In genomic region chr7:23347007-23347681, GRCh38 we compare ENCODE assay signal across 10 cellular contexts. TPM values are rescaled to one million over a fixed set of nuclear protein-coding genes. Genes with fewer than 3 reads are reported as not detected.
DNase-seq lines count a peak whose midpoint lies in the region; ATAC-seq and TF ChIP-seq lines count a peak whose summit lies in the region.
"Had no signal": no experiment of that assay in that cellular context is flagged by ENCODE, and none has a peak within 500 bp of the region (broad histone marks: within the 10 kb centered on the region; RNA-seq: fewer than 3 reads in every experiment).

No MANE protein-coding gene starts in this region.

- peak overlapping the region; percentile 10; the same call in 1 of the 2 replicates for H2AFZ ChIP-seq in PC-3 (ENCODE audit: low read length)
- H2AFZ ChIP-seq in mammary epithelial cell (ENCODE audit: low read depth, low read length) = peak overlapping the region; percentile 66

- peaks cover 13% of the 10 kb centered on the region for H3K4me1 Mint-ChIP-seq in nephron progenitor cell

- H3K36me3 ChIP-seq in PC-3 (ENCODE audit: low read depth, low read length) (peaks cover 3% of the 10 kb centered on the region; the same call in 1 of the 2 replicates), mammary epithelial cell (ENCODE audit: insufficient read depth, low read length) (no peaks in the 10 kb centered on the region), gastrocnemius medialis (no peaks in the 10 kb centered on the region)

- ATAC-seq in PC-3 (peak; percentile 18), GM19324 (IDR thresholded peaks at IDR 0.05; ENCODE audit: low FRiP score, unreplicated experiment) (no peak), gastrocnemius medialis (no peak), Right ventricle myocardium superior (ENCODE audit: poor library complexity) (no peak), HG03520 (IDR thresholded peaks at IDR 0.05; ENCODE audit: unreplicated experiment) (no peak)

- H3K9me3 ChIP-seq in PC-3 (ENCODE audit: low read length) (no peaks in the 10 kb centered on the region), mammary epithelial cell (replicated peaks; ENCODE audit: insufficient read depth, low read length) (no peaks in the 10 kb centered on the region), gastrocnemius medialis (no peaks in the 10 kb centered on the region)
- H3K9me3 ChIP-seq: testis had no signal

- BruUV-seq in PC-3 (replicated peaks; lab: Mats Ljungman, UMichigan) (TSS peak; percentile 70), mammary epithelial cell (replicated peaks; lab: Mats Ljungman, UMichigan) (TSS peak; percentile 58)

- no peaks in the 10 kb centered on the region for H3K9me3 Mint-ChIP-seq in nephron progenitor cell

- H3K27ac Mint-ChIP-seq in nephron progenitor cell = peak overlapping the region; percentile 88

- POLR2A ChIA-PET in PC-3 (lab: Charles Lee; ENCODE audit: unreplicated experiment) = no interaction called here

- H3K36me3 Mint-ChIP-seq in nephron progenitor cell (ENCODE audit: low read depth) = peaks cover 79% of the 10 kb centered on the region

- 82% methylated on average over 9 of the region's 9 CpGs for WGBS in mammary epithelial cell (ENCODE audit: low coverage, missing lambda C conversion rate)

- no peaks in the 10 kb centered on the region for H4K20me1 ChIP-seq in PC-3 (ENCODE audit: low read length)
- H4K20me1 ChIP-seq in mammary epithelial cell (ENCODE audit: insufficient read depth, low read length) = no peaks in the 10 kb centered on the region

- H3K4me2 ChIP-seq in PC-3 (ENCODE audit: low read length) = peak overlapping the region; percentile 80
- H3K4me2 ChIP-seq in mammary epithelial cell (ENCODE audit: insufficient read depth, low read depth, low read length) = peak overlapping the region; percentile 64

- H3K79me2 ChIP-seq in PC-3 (ENCODE audit: low read length) (peaks cover 7% of the 10 kb centered on the region), mammary epithelial cell (ENCODE audit: insufficient read depth, low read length) (no peaks in the 10 kb centered on the region)

- CTCF ChIA-PET in PC-3 (lab: Charles Lee) (interaction anchor here (1.4 kb wide), 1 partner anchor 74 kb away, joined by 6 read pairs; no protein-coding TSS in a partner anchor), mammary epithelial cell (lab: Charles Lee; ENCODE audit: low non-redundant PET) (no interaction called here)

- H3K9ac ChIP-seq in PC-3 (ENCODE audit: low read length) (peak overlapping the region; percentile 80), mammary epithelial cell (ENCODE audit: insufficient read depth, low read length) (peak overlapping the region; percentile 7)

- peaks cover 7% of the 10 kb centered on the region for H3F3A ChIP-seq in PC-3 (ENCODE audit: low read length, unreplicated experiment)

- intact Hi-C loops in PC-3 (cut with micrococcal nuclease) = loop anchor here (5.0 kb wide), 2 partner anchors 180 to 365 kb away; partner anchors contain the start of gene STK31
- intact Hi-C loops in mammary epithelial cell (cut with micrococcal nuclease) = loop anchor here (1.0 kb wide), 1 partner anchor 13 kb away; no protein-coding TSS in a partner anchor
- intact Hi-C loops in gastrocnemius medialis (cut with DNase I; ENCODE audit: low total_unique reads) = no loop called here
- intact Hi-C loops in Right ventricle myocardium superior (cut with DNase I) = no loop called here

- TF ChIP-seq CTCF in PC-3 (conservative IDR thresholded peaks at IDR 0.05; ENCODE audit: low read depth, low read length) (no peak), mammary epithelial cell (conservative IDR thresholded peaks at IDR 0.05 in 1 of 2, IDR thresholded peaks at IDR 0.05 in 1 of 2; ENCODE audit: extremely low read depth in 1 of 2, insufficient read depth in 1 of 2, low read depth in 1 of 2, low read length in 2 of 2) (no peak), nephron progenitor cell (IDR thresholded peaks at IDR 0.05) (no peak), gastrocnemius medialis (IDR thresholded peaks at IDR 0.05 in 4 of 5, conservative IDR thresholded peaks at IDR 0.05 in 1 of 5) (no peak)

- in situ Hi-C loops in mammary epithelial cell (cut with MboI; ENCODE audit: low sequenced_read_pairs in 2 of 2) = no loop called here
- in situ Hi-C loops in gastrocnemius medialis (cut with MboI; ENCODE audit: low sequenced_read_pairs in 4 of 4) = no loop called here

- H3K27me3 Mint-ChIP-seq in nephron progenitor cell (ENCODE audit: low read depth, poor library complexity) = no peaks in the 10 kb centered on the region

- peaks cover 75% of the 10 kb centered on the region for H3K4me1 ChIP-seq in PC-3 (ENCODE audit: insufficient read depth, low read length)
- H3K4me1 ChIP-seq in mammary epithelial cell (ENCODE audit: insufficient read depth, low read length) = peaks cover 39% of the 10 kb centered on the region
- H3K4me1 ChIP-seq in gastrocnemius medialis = no peaks in the 10 kb centered on the region
- H3K4me1 ChIP-seq: testis had no signal

- TF ChIP-seq POLR2A in gastrocnemius medialis (IDR thresholded peaks at IDR 0.05) = no peak

- peak overlapping the region; percentile 98 for H3K27ac ChIP-seq in PC-3 (ENCODE audit: low read length)
- H3K27ac ChIP-seq in mammary epithelial cell (ENCODE audit: insufficient read depth, low read depth, low read length) = peak overlapping the region; percentile 77
- no peak overlapping the region for H3K27ac ChIP-seq in gastrocnemius medialis
- H3K27ac ChIP-seq: testis had no signal

- no peaks in the 10 kb centered on the region for H3K9me2 ChIP-seq in PC-3 (replicated peaks; ENCODE audit: low read length)

- H3K4me3 ChIP-seq in PC-3 (ENCODE audit: low read length) = peak overlapping the region; percentile 62
- H3K4me3 ChIP-seq in mammary epithelial cell (replicated peaks in 1 of 3; ENCODE audit: insufficient read depth in 1 of 3, low read depth in 2 of 3, low read length in 3 of 3) = peak overlapping the region in 2 of 3 experiments; percentile 19 to 39
- no peak overlapping the region for H3K4me3 ChIP-seq in gastrocnemius medialis
- H3K4me3 ChIP-seq: testis had no signal

- no peak overlapping the region for H3K4me3 Mint-ChIP-seq in nephron progenitor cell

- DNase-seq in EH (ENCODE audit: low read depth) (peak; percentile 14), PC-3 (peak; percentile 24), mammary epithelial cell (peak; percentile 44), nephron progenitor cell (no peak), gastrocnemius medialis (no peak), Right ventricle myocardium superior (no peak)
- DNase-seq: activated gamma-delta T cell, testis had no signal

- dilution Hi-C loops in mammary epithelial cell (cut with HindIII; ENCODE audit: low sequenced_read_pairs) = no loop called here

- H3K27me3 ChIP-seq in PC-3 (ENCODE audit: low read length) = no peaks in the 10 kb centered on the region
- no peaks in the 10 kb centered on the region for H3K27me3 ChIP-seq in mammary epithelial cell (ENCODE audit: insufficient read depth, low read length)
- no peaks in the 10 kb centered on the region for H3K27me3 ChIP-seq in gastrocnemius medialis
- H3K27me3 ChIP-seq: testis had no signal

RNA-seq across cellular contexts. Expression of gene MALSU1, which starts 48.0 kb away (rescaled TPM):
- total RNA-seq in PC-3 (2014; rRNA removed) (284 and 306 TPM in 2 replicates), mammary epithelial cell (10 to 100 TPM; 42.2 to 65.0 TPM), gastrocnemius medialis (100 to 1,000 TPM in 3 of 4 donors, 10 to 100 TPM in 1; 83.8 to 112 (median 109) TPM), Right ventricle myocardium superior (112 TPM)
- 54.3 TPM for polyA plus RNA-seq in mammary epithelial cell
- polyA minus RNA-seq in mammary epithelial cell = 24.9 TPM

Comparison
In these comparisons a context has a peak if more than half of its experiments do, and no peak if none do; other contexts are left out.
1. DNase-seq: peak in EH (single experiment), PC-3 (single experiment) and mammary epithelial cell (single experiment); none in nephron progenitor cell (single experiment), gastrocnemius medialis (0 of 2) and Right ventricle myocardium superior (single experiment).
2. H3K27ac ChIP-seq: peak in PC-3 (single experiment) and mammary epithelial cell (single experiment); none in gastrocnemius medialis (0 of 4).
3. H3K4me3 ChIP-seq: peak in PC-3 (single experiment) and mammary epithelial cell (2 of 3); none in gastrocnemius medialis (0 of 4).
4. intact Hi-C loops: an anchor here in PC-3 (5.0 kb wide) and mammary epithelial cell (1.0 kb wide); none called in gastrocnemius medialis and Right ventricle myocardium superior.